ENCODE assay signal across 1 cellular context in the genomic region with DNA sequence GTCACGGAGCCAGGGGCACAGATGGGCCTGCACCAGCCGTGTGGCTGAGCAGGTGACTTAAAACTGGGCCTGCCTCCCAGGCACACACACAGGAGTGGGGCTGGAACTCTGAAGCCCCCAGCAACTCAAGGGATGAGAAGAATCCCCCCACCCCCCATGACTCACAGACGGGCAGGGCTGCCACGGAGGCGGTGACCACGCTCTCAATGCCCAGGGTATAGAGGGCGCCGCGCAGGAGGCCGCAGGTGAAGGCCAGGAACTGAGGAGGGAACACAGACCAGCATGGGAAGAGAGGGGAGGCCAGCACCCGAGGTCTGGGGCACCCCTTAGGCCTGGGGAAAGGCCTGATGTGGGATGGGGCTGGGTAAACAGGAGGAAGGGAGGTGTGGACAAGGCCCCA.
TF ChIP-seq lines count a peak whose summit lies in the region.

No MANE protein-coding gene starts in this region.

TF ChIP-seq in HCT116, 20 proteins besides CTCF, POLR2A, EP300 and RAD21:
- no peak for TF ChIP-seq TCF7L2 (IDR thresholded peaks at IDR 0.05; ENCODE audit: borderline replicate concordance, extremely low read depth, insufficient read depth, insufficient read length)
- TF ChIP-seq ZNF274 (IDR thresholded peaks at IDR 0.05; ENCODE audit: low read depth, low read length) = no peak
- no peak for TF ChIP-seq CEBPB (IDR thresholded peaks at IDR 0.05; ENCODE audit: low read depth)
- no peak for TF ChIP-seq MAX (IDR thresholded peaks at IDR 0.05)
- TF ChIP-seq, protein P1, sequence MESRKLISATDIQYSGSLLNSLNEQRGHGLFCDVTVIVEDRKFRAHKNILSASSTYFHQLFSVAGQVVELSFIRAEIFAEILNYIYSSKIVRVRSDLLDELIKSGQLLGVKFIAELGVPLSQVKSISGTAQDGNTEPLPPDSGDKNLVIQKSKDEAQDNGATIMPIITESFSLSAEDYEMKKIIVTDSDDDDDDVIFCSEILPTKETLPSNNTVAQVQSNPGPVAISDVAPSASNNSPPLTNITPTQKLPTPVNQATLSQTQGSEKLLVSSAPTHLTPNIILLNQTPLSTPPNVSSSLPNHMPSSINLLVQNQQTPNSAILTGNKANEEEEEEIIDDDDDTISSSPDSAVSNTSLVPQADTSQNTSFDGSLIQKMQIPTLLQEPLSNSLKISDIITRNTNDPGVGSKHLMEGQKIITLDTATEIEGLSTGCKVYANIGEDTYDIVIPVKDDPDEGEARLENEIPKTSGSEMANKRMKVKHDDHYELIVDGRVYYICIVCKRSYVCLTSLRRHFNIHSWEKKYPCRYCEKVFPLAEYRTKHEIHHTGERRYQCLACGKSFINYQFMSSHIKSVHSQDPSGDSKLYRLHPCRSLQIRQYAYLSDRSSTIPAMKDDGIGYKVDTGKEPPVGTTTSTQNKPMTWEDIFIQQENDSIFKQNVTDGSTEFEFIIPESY (IDR thresholded peaks at IDR 0.05; ENCODE audit: extremely low read depth, insufficient replicate concordance, low read length) = no peak
- TF ChIP-seq JUND (IDR thresholded peaks at IDR 0.05) = no peak
- no peak for TF ChIP-seq POLR2AphosphoS5 (IDR thresholded peaks at IDR 0.05; ENCODE audit: low read depth, low read length)
- TF ChIP-seq YY1 (IDR thresholded peaks at IDR 0.05; ENCODE audit: extremely low read depth, insufficient replicate concordance, low read depth, low read length) = no peak
